ENCODE assay signal across 24 cellular contexts in the genomic region with DNA sequence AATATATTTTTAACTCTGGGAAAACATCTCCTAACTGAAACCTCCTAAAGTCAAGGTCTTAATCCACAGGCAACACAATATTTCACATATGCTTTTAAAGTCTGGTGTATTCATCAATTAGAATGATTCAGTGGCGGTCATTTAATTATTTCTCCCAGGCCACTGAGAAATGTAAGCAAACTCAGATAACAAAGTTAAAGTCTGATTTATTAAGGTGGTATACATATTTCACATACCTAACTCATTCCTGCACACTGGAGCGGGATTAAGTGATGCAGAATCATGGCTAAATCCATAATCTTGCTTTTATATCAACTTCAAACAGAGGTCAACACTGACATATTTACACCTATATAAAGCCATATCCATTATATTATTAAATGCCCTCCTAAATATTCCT. TPM values are rescaled to one million over a fixed set of nuclear protein-coding genes. Genes with fewer than 3 reads are reported as not detected.
DNase-seq lines count a peak whose midpoint lies in the region; ATAC-seq and TF ChIP-seq lines count a peak whose summit lies in the region.
"Had no signal": no experiment of that assay in that cellular context is flagged by ENCODE, and none has a peak within 500 bp of the region (broad histone marks: within the 10 kb centered on the region; RNA-seq: fewer than 3 reads in every experiment).

No MANE protein-coding gene starts in this region.

- H3K4me3 ChIP-seq in mesendoderm (ENCODE audit: low read length): no peak overlapping the region
- H3K4me3 ChIP-seq in hepatocyte: no peak overlapping the region
- H3K4me3 ChIP-seq: A549; BLaER1 treated with 17β-estradiol and CSF1 and Interleukin-3, amounts not matched to agents 10 nM and 100 nM; GM12878; HAP-1 had no signal

- peak overlapping the region; percentile 69 for H3K27ac Mint-ChIP-seq in progenitor cell of endocrine pancreas
- H3K27ac Mint-ChIP-seq: CD14-positive monocyte; CD4-positive, alpha-beta T cell; CD8-positive, alpha-beta memory T cell; HFFc6 had no signal

- no peak overlapping the region for H3K4ac ChIP-seq in mesendoderm (ENCODE audit: low read depth, low read length)

- no peak for TF ChIP-seq POLR2A in GM18505 (IDR thresholded peaks at IDR 0.05; ENCODE audit: borderline replicate concordance, extremely low read depth, insufficient read depth, insufficient read length)

- peak; percentile 66 for DNase-seq in NCI-H82 (lab: John Stamatoyannopoulos, UW)
- DNase-seq in NCI-H82 treated with DMSO at 0.1 percent for 48 hours (lab: John Stamatoyannopoulos, UW; ENCODE audit: unreplicated experiment): no peak
- peak; percentile 94 for DNase-seq in amniotic epithelial cell (ENCODE audit: low read depth)
- no peak for DNase-seq in progenitor cell of endocrine pancreas (ENCODE audit: low spot score, unreplicated experiment)
- no peak for DNase-seq in mesendoderm
- DNase-seq in hepatocyte (ENCODE audit: low spot score): no peak
- DNase-seq: ACHN; AML-193; BE2C; CD4-positive, alpha-beta T cell; CD8-positive, alpha-beta memory T cell; DMS 273 treated with DMSO at 0.1 percent for 48 hours; DMS79; EL; GDM1; GOT3; HFFc6 had no signal

- H3K27ac ChIP-seq in mesendoderm (ENCODE audit: low read depth, low read length) (no peak overlapping the region), hepatocyte (no peak overlapping the region)
- H3K27ac ChIP-seq: 22Rv1; A549; BLaER1 treated with 17β-estradiol and CSF1 and Interleukin-3, amounts not matched to agents 10 nM and 100 nM had no signal

- no peak overlapping the region for H3K56ac ChIP-seq in mesendoderm (ENCODE audit: low read length)

- H3K4me2 ChIP-seq in mesendoderm (ENCODE audit: low read length) (no peak overlapping the region), hepatocyte (no peak overlapping the region)
- H3K4me2 ChIP-seq: A549; BLaER1 treated with 17β-estradiol and CSF1 and Interleukin-3, amounts not matched to agents 10 nM and 100 nM had no signal

- no peak overlapping the region for H3K9ac ChIP-seq in mesendoderm (ENCODE audit: low read length)
- H3K9ac ChIP-seq: BLaER1 treated with 17β-estradiol and CSF1 and Interleukin-3, amounts not matched to agents 10 nM and 100 nM had no signal

- no peak overlapping the region for H3K18ac ChIP-seq in mesendoderm (ENCODE audit: low read length)

- no peak overlapping the region for H4K5ac ChIP-seq in mesendoderm (ENCODE audit: low read length)

- H3K27me3 Mint-ChIP-seq in progenitor cell of endocrine pancreas: no peaks in the 10 kb centered on the region

- no peak overlapping the region for H3K23ac ChIP-seq in mesendoderm (ENCODE audit: low read length)

- H3K4me1 Mint-ChIP-seq in progenitor cell of endocrine pancreas (ENCODE audit: low read depth): peaks cover 72% of the 10 kb centered on the region
- H3K4me1 Mint-ChIP-seq: CD14-positive monocyte; CD8-positive, alpha-beta memory T cell had no signal

- H3K27me3 ChIP-seq in mesendoderm (ENCODE audit: insufficient read depth, low read length, poor library complexity) (no peaks in the 10 kb centered on the region), hepatocyte (no peaks in the 10 kb centered on the region)
- H3K27me3 ChIP-seq: BE2C; BLaER1 treated with 17β-estradiol and CSF1 and Interleukin-3, amounts not matched to agents 10 nM and 100 nM had no signal

- no peaks in the 10 kb centered on the region for H3K9me3 Mint-ChIP-seq in progenitor cell of endocrine pancreas (ENCODE audit: low read depth)
- H3K9me3 Mint-ChIP-seq: CD4-positive, alpha-beta T cell; CD8-positive, alpha-beta memory T cell; HFFc6 had no signal

- H2BK5ac ChIP-seq in mesendoderm (ENCODE audit: low read length): no peak overlapping the region

- H3K9me2 ChIP-seq in hepatocyte (replicated peaks; ENCODE audit: insufficient read depth): no peaks in the 10 kb centered on the region

- H3K4me3 Mint-ChIP-seq in progenitor cell of endocrine pancreas (ENCODE audit: low read depth): no peak overlapping the region
- H3K4me3 Mint-ChIP-seq: CD14-positive monocyte; CD4-positive, alpha-beta T cell; CD8-positive, alpha-beta memory T cell; HFFc6 had no signal

- ATAC-seq in GM18505 (IDR thresholded peaks at IDR 0.05; ENCODE audit: unreplicated experiment): no peak
- ATAC-seq: A549, GM12878 had no signal

- H4K8ac ChIP-seq in mesendoderm (ENCODE audit: low read depth, low read length): no peak overlapping the region

- H3K4me1 ChIP-seq in mesendoderm (ENCODE audit: control insufficient read depth, low read depth, low read length) (peaks cover 5% of the 10 kb centered on the region), hepatocyte (ENCODE audit: insufficient read depth) (peaks cover 21% of the 10 kb centered on the region)
- H3K4me1 ChIP-seq: A549; BE2C; BLaER1 treated with 17β-estradiol and CSF1 and Interleukin-3, amounts not matched to agents 10 nM and 100 nM had no signal

- no peak overlapping the region for H2BK120ac ChIP-seq in mesendoderm (ENCODE audit: low read depth, low read length)

- no peaks in the 10 kb centered on the region for H3K79me1 ChIP-seq in mesendoderm (ENCODE audit: low read length)

- WGBS in mesendoderm (ENCODE audit: extremely low coverage, insufficient coverage, low lambda C conversion rate): no CpG with 5 or more reads among the region's 2 CpGs
- 76% methylated on average over 2 of the region's 2 CpGs for WGBS in hepatocyte (ENCODE audit: low lambda C conversion rate, missing lambda C conversion rate)

- H2BK15ac ChIP-seq in mesendoderm (replicated peaks; ENCODE audit: low read depth): no peak overlapping the region

- no peaks in the 10 kb centered on the region for H4K20me1 ChIP-seq in hepatocyte (ENCODE audit: insufficient read depth, poor library complexity, severe bottlenecking)
- H4K20me1 ChIP-seq: BLaER1 treated with 17β-estradiol and CSF1 and Interleukin-3, amounts not matched to agents 10 nM and 100 nM had no signal

- no peak overlapping the region for H2AFZ ChIP-seq in hepatocyte

- TF ChIP-seq CTCF in progenitor cell of endocrine pancreas (IDR thresholded peaks at IDR 0.05; ENCODE audit: unreplicated experiment) (no peak), hepatocyte (IDR thresholded peaks at IDR 0.05; ENCODE audit: poor library complexity) (no peak)

- no peaks in the 10 kb centered on the region for H3K36me3 ChIP-seq in mesendoderm (ENCODE audit: control insufficient read depth, insufficient read depth, low read length)
- H3K36me3 ChIP-seq in hepatocyte (replicated peaks; ENCODE audit: insufficient read depth, low read depth): no peaks in the 10 kb centered on the region
- H3K36me3 ChIP-seq: BE2C; BLaER1 treated with 17β-estradiol and CSF1 and Interleukin-3, amounts not matched to agents 10 nM and 100 nM; HAP-1 had no signal

- no peaks in the 10 kb centered on the region for H3K36me3 Mint-ChIP-seq in progenitor cell of endocrine pancreas (ENCODE audit: insufficient read depth)
- H3K36me3 Mint-ChIP-seq: CD14-positive monocyte; CD8-positive, alpha-beta memory T cell had no signal

- H3K79me2 ChIP-seq in mesendoderm (ENCODE audit: control insufficient read depth, insufficient read depth, low read length) (no peaks in the 10 kb centered on the region), hepatocyte (no peaks in the 10 kb centered on the region)

- H3K9me3 ChIP-seq in hepatocyte (ENCODE audit: low read depth): no peaks in the 10 kb centered on the region
- H3K9me3 ChIP-seq: A549; BE2C; BLaER1 treated with 17β-estradiol and CSF1 and Interleukin-3, amounts not matched to agents 10 nM and 100 nM; HAP-1 had no signal

- H2AK5ac ChIP-seq in mesendoderm (ENCODE audit: low read length): no peak overlapping the region

RNA-seq across cellular contexts. Expression of a gene that starts 43.7 kb away (rescaled TPM):
- total RNA-seq in progenitor cell of endocrine pancreas (38.2 and 45.5 TPM in 2 replicates), hepatocyte (72.9 and 118 TPM in 2 replicates)
- polyA plus RNA-seq in mesendoderm (2013, experiment 1 of 2): 0.91 TPM
- polyA plus RNA-seq in mesendoderm (2013, experiment 2 of 2): 0.84 TPM
- polyA plus RNA-seq in hepatocyte: 375 and 534 TPM in 2 replicates
- total RNA-seq: CD4-positive, alpha-beta T cell; CD8-positive, alpha-beta memory T cell; GM12878 had no signal
- polyA plus RNA-seq: CD14-positive monocyte; CD8-positive, alpha-beta memory T cell had no signal

Comparison
In these comparisons a context has a peak if more than half of its experiments do, and no peak if none do; other contexts are left out.
1. DNase-seq: peak in NCI-H82 (single experiment) and amniotic epithelial cell (single experiment); none in NCI-H82 treated with DMSO at 0.1 percent for 48 hours (single experiment), progenitor cell of endocrine pancreas (single experiment), mesendoderm (single experiment) and hepatocyte (single experiment).